17 cellular contexts compared by ENCODE assay signal in the genomic region with DNA sequence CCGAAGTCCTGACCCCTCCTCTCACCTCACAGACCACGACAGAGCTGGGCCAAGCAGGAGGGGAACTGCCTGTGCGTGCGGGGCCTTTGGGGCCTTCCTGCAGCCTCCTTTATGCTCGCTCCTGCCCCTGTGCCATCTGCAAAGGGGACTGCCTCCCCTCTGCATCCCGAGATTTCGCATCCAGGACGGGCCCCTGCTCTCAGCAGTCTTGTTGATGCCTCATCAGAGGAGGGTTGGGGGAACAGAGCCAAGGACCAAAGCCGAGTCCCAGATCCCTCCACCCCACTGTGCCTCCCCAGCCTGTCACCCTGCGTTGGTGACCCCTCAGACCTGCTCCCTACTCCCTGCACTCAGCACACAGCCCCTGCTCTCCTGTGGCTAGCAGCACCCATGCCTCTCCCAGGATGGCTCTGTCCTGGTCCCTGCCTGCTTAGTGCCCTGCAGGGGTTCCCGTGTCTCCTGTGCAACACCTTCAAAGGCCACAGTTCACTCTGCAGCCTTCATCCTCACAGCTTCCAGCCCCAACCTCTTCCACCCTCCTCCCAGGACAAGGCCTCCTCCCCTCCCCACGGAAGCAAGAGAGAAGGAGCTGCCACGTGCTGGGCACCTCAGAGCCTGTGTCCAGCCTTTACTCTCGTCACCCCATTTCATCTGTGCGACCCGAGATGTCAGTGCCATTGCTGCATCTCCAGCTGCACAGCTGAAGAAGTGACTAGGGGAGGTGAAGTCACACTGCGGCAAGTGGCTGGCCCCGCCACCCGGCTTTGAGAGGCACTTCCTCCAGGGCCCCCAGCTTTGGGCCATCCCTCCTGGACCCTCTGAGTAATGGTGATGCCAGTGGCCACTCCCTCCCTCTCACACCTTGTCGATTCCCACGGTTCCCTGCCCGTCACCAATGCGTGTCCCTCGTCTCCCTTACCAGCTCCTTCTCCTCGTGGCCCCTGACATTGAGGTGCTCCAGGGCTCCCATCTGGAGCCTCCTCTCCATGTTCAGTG.
A peak's percentile ranks its signal among the peaks of the same experiment; 100 is the strongest.
DNase-seq lines count a peak whose midpoint lies in the region; ATAC-seq, FAIRE-seq and TF ChIP-seq lines count a peak whose summit lies in the region.
"Had no signal": no experiment of that assay in that cellular context is flagged by ENCODE, and none has a peak within 500 bp of the region (broad histone marks: within the 10 kb centered on the region; RNA-seq: fewer than 3 reads in every experiment).

No MANE protein-coding gene starts in this region.

- H3K4me3 Mint-ChIP-seq in activated CD8-positive, alpha-beta memory T cell treated with anti-CD3 and anti-CD28 coated beads, Interleukin-2, amount 10 ng/mL, durations not matched to agents 7 days and 5 days: no peak overlapping the region
- H3K4me3 Mint-ChIP-seq in stimulated activated effector memory CD8-positive, alpha-beta T cell treated with anti-CD3 and anti-CD28 coated beads, Interleukin-12 subunit alpha, Interleukin-12 subunit beta, amount 100 ng/mL, for 72 hours: no peak overlapping the region
- H3K4me3 Mint-ChIP-seq: CD4-positive, alpha-beta T cell had no signal

- TF ChIP-seq EP300 in GM12878 (IDR thresholded peaks at IDR 0.05; ENCODE audit: borderline replicate concordance in 1 of 2, control insufficient read depth in 1 of 2, low read depth in 2 of 2, low read length in 2 of 2): no peak

- peak overlapping the region; percentile 18 for H3K27ac Mint-ChIP-seq in activated CD8-positive, alpha-beta memory T cell treated with anti-CD3 and anti-CD28 coated beads, Interleukin-2, amount 10 ng/mL, durations not matched to agents 7 days and 5 days
- H3K27ac Mint-ChIP-seq in stimulated activated effector memory CD8-positive, alpha-beta T cell treated with anti-CD3 and anti-CD28 coated beads, Interleukin-12 subunit alpha, Interleukin-12 subunit beta, amount 100 ng/mL, for 72 hours: peak overlapping the region; percentile 60
- H3K27ac Mint-ChIP-seq: CD4-positive, alpha-beta T cell had no signal

- no peak for TF ChIP-seq CTCF in GM12878 (IDR thresholded peaks at IDR 0.05 in 2 of 3, conservative IDR thresholded peaks at IDR 0.05 in 1 of 3; ENCODE audit: control insufficient read depth in 2 of 3, extremely low read depth in 1 of 3, insufficient read depth in 1 of 3, low read depth in 3 of 3, low read length in 3 of 3)

- peaks cover 13% of the 10 kb centered on the region for H3K4me1 Mint-ChIP-seq in activated CD8-positive, alpha-beta memory T cell treated with anti-CD3 and anti-CD28 coated beads, Interleukin-2, amount 10 ng/mL, durations not matched to agents 7 days and 5 days
- no peaks in the 10 kb centered on the region for H3K4me1 Mint-ChIP-seq in stimulated activated effector memory CD8-positive, alpha-beta T cell treated with anti-CD3 and anti-CD28 coated beads, Interleukin-12 subunit alpha, Interleukin-12 subunit beta, amount 100 ng/mL, for 72 hours

- H3K27me3 ChIP-seq in GM12878 (replicated peaks in 1 of 2; ENCODE audit: control insufficient read depth in 2 of 2, insufficient read depth in 2 of 2, low read length in 1 of 2): no peaks in the 10 kb centered on the region
- H3K27me3 ChIP-seq: body of pancreas, dorsolateral prefrontal cortex, pancreas had no signal

- H3K4me2 ChIP-seq in GM12878 (ENCODE audit: control insufficient read depth, insufficient read depth): no peak overlapping the region

- in situ Hi-C loops in GM12878 (cut with MboI): no loop called here

- H3K9me3 Mint-ChIP-seq in activated CD8-positive, alpha-beta memory T cell treated with anti-CD3 and anti-CD28 coated beads, Interleukin-2, amount 10 ng/mL, durations not matched to agents 7 days and 5 days (ENCODE audit: low read depth): no peaks in the 10 kb centered on the region
- H3K9me3 Mint-ChIP-seq in stimulated activated effector memory CD8-positive, alpha-beta T cell treated with anti-CD3 and anti-CD28 coated beads, Interleukin-12 subunit alpha, Interleukin-12 subunit beta, amount 100 ng/mL, for 72 hours: no peaks in the 10 kb centered on the region
- H3K9me3 Mint-ChIP-seq: CD4-positive, alpha-beta T cell had no signal

- TF ChIP-seq POLR2A in GM12878 (IDR thresholded peaks at IDR 0.05; ENCODE audit: low read depth, low read length): peak; percentile 49

- BruUV-seq in GM12878 (replicated peaks; lab: Mats Ljungman, UMichigan): no TSS peak

- H3K36me3 Mint-ChIP-seq in activated CD8-positive, alpha-beta memory T cell treated with anti-CD3 and anti-CD28 coated beads, Interleukin-2, amount 10 ng/mL, durations not matched to agents 7 days and 5 days: peaks cover 4% of the 10 kb centered on the region
- peaks cover 28% of the 10 kb centered on the region for H3K36me3 Mint-ChIP-seq in stimulated activated effector memory CD8-positive, alpha-beta T cell treated with anti-CD3 and anti-CD28 coated beads, Interleukin-12 subunit alpha, Interleukin-12 subunit beta, amount 100 ng/mL, for 72 hours

- RAD21 ChIA-PET in GM12878 (lab: Charles Lee; ENCODE audit: unreplicated experiment): no interaction called here

- TF ChIP-seq RAD21 in GM12878 (IDR thresholded peaks at IDR 0.05; ENCODE audit: insufficient read depth, low read depth, low read length): no peak

- FAIRE-seq in GM12878 (lab: Jason Lieb, UNC): no peak
- FAIRE-seq: pancreas had no signal

- H3K4me1 ChIP-seq in GM12878 (ENCODE audit: control insufficient read depth, insufficient read depth, low read length): no peaks in the 10 kb centered on the region
- H3K4me1 ChIP-seq: body of pancreas, pancreas had no signal

- no peaks in the 10 kb centered on the region for H3K9me3 ChIP-seq in GM12878 (replicated peaks; ENCODE audit: control insufficient read depth, insufficient read depth, low read length)
- H3K9me3 ChIP-seq: body of pancreas, pancreas had no signal

- no peaks in the 10 kb centered on the region for H3K79me2 ChIP-seq in GM12878 (ENCODE audit: control insufficient read depth, insufficient read depth, low read length)

- POLR2A ChIA-PET in GM12878 (lab: Charles Lee): no interaction called here

- no peaks in the 10 kb centered on the region for H3K27me3 Mint-ChIP-seq in activated CD8-positive, alpha-beta memory T cell treated with anti-CD3 and anti-CD28 coated beads, Interleukin-2, amount 10 ng/mL, durations not matched to agents 7 days and 5 days
- H3K27me3 Mint-ChIP-seq: CD4-positive, alpha-beta T cell had no signal

- no peak overlapping the region for H2AFZ ChIP-seq in GM12878 (ENCODE audit: control insufficient read depth, low read depth, low read length)

- SMC1A ChIA-PET in GM12878 (lab: Charles Lee; ENCODE audit: uncharacterized antibody, unreplicated experiment): no interaction called here

- CTCF ChIA-PET in activated CD8-positive, alpha-beta memory T cell treated with anti-CD3 and anti-CD28 coated beads, Interleukin-2, amount 10 ng/mL, durations not matched to agents 7 days and 5 days (lab: Charles Lee): no interaction called here
- CTCF ChIA-PET in GM12878 (lab: Yijun Ruan, JAX): no interaction called here

- peaks cover 4 to 15% of the 10 kb centered on the region in 2 experiments for H3K36me3 ChIP-seq in GM12878 (ENCODE audit: control insufficient read depth in 2 of 2, insufficient read depth in 2 of 2, low read length in 1 of 2)

- no peak for DNase-seq in activated CD8-positive, alpha-beta memory T cell treated with anti-CD3 and anti-CD28 coated beads, Interleukin-2, amount 10 ng/mL, durations not matched to agents 7 days and 5 days
- DNase-seq in activated CD8-positive, alpha-beta memory T cell treated with anti-CD3 and anti-CD28 coated beads for 24 hours: no peak
- DNase-seq in GM12878 (ENCODE audit: low read depth, low spot score) (no peak), left colon (no peak), HCEC 1CT (no peak)
- DNase-seq in stimulated activated effector memory CD8-positive, alpha-beta T cell treated with anti-CD3 and anti-CD28 coated beads, Interleukin-12 subunit alpha, Interleukin-12 subunit beta, amount 100 ng/mL, for 72 hours (ENCODE audit: low spot score in 2 of 2): no peak
- DNase-seq: 8988T; activated naive CD4-positive, alpha-beta T cell; body of pancreas; CD4-positive, alpha-beta T cell; dorsolateral prefrontal cortex; NCI-H146; NCI-H446 treated with DMSO at 0.1 percent for 48 hours; stimulated activated CD4-positive, alpha-beta T cell treated with anti-CD3 and anti-CD28 coated beads, Interleukin-12 subunit alpha, Interleukin-12 subunit beta, amount 100 ng/mL, for 4 hours had no signal

- no peak overlapping the region for H3K4me3 ChIP-seq in GM12878
- H3K4me3 ChIP-seq: body of pancreas, pancreas had no signal

- H3K27ac ChIP-seq in GM12878 (ENCODE audit: control insufficient read depth, insufficient read depth): no peak overlapping the region
- H3K27ac ChIP-seq: pancreas had no signal

- WGBS in GM12878 (ENCODE audit: insufficient coverage, insufficient replicate concordance, low lambda C conversion rate, missing lambda C conversion rate): 92% methylated on average over 25 of the region's 25 CpGs

- intact Hi-C loops in GM12878 (cut with micrococcal nuclease; ENCODE audit: unreplicated experiment): no loop called here
- intact Hi-C loops in left colon (cut with DNase I, micrococcal nuclease): no loop called here

- H4K20me1 ChIP-seq in GM12878 (ENCODE audit: control insufficient read depth, insufficient read depth): no peaks in the 10 kb centered on the region

- no peak overlapping the region for H3K9ac ChIP-seq in GM12878 (ENCODE audit: control insufficient read depth, insufficient read depth, low read length)

- no peak for ATAC-seq in activated CD8-positive, alpha-beta memory T cell treated with anti-CD3 and anti-CD28 coated beads, Interleukin-2, amount 10 ng/mL, durations not matched to agents 7 days and 5 days
- peak; percentile 16; the same call in 1 of the 3 replicates for ATAC-seq in GM12878
- ATAC-seq in left colon: peak; percentile 32
- ATAC-seq in stimulated activated effector memory CD8-positive, alpha-beta T cell treated with anti-CD3 and anti-CD28 coated beads, Interleukin-12 subunit alpha, Interleukin-12 subunit beta, amount 100 ng/mL, for 72 hours: peak; percentile 25
- no peak for ATAC-seq in GM18909 (IDR thresholded peaks at IDR 0.05; ENCODE audit: poor library complexity, unreplicated experiment)
- ATAC-seq in GM21737 (IDR thresholded peaks at IDR 0.05; ENCODE audit: unreplicated experiment): no peak

TF ChIP-seq in GM12878, 131 proteins besides CTCF, POLR2A, EP300 and RAD21 (continues in another document):
- TF ChIP-seq EED (IDR thresholded peaks at IDR 0.05; ENCODE audit: low read depth): no peak
- TF ChIP-seq, protein P1, sequence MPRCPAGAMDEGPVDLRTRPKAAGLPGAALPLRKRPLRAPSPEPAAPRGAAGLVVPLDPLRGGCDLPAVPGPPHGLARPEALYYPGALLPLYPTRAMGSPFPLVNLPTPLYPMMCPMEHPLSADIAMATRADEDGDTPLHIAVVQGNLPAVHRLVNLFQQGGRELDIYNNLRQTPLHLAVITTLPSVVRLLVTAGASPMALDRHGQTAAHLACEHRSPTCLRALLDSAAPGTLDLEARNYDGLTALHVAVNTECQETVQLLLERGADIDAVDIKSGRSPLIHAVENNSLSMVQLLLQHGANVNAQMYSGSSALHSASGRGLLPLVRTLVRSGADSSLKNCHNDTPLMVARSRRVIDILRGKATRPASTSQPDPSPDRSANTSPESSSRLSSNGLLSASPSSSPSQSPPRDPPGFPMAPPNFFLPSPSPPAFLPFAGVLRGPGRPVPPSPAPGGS (IDR thresholded peaks at IDR 0.05; ENCODE audit: borderline replicate concordance, insufficient read depth, low read depth, low read length, poor library complexity, severe bottlenecking): no peak

Comparison
In these comparisons a context has a peak if more than half of its experiments do, and no peak if none do; other contexts are left out.
1. ATAC-seq: peak in GM12878 (single experiment), left colon (single experiment) and stimulated activated effector memory CD8-positive, alpha-beta T cell treated with anti-CD3 and anti-CD28 coated beads, Interleukin-12 subunit alpha, Interleukin-12 subunit beta, amount 100 ng/mL, for 72 hours (single experiment); none in activated CD8-positive, alpha-beta memory T cell treated with anti-CD3 and anti-CD28 coated beads, Interleukin-2, amount 10 ng/mL, durations not matched to agents 7 days and 5 days (single experiment), GM18909 (single experiment) and GM21737 (single experiment).